8 cellular contexts compared by ENCODE assay signal in the genomic region with DNA sequence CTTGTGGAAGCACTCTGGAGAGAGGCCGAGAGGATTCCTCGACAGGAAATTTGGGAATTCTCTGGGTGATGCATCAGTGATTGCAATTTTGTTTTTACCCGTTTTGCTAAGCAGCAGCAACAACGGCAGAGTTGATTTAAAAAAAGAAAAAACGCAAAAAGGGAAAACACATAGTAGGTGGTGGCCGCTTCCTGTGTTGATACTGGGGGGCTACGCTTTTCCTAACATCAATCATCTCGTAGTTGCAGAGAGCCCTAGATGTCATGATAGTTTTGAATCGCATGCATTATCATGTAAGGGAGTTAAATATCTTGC. TPM values are rescaled to one million over a fixed set of nuclear protein-coding genes. Genes with fewer than 3 reads are reported as not detected.
DNase-seq lines count a peak whose midpoint lies in the region; ATAC-seq and TF ChIP-seq lines count a peak whose summit lies in the region.

No MANE protein-coding gene starts in this region.

- H3K27ac ChIP-seq in cardiac muscle cell (no peak overlapping the region), mesendoderm (ENCODE audit: low read depth, low read length) (peak overlapping the region; percentile 11), uterus (peak overlapping the region; percentile 98)

- H3K4me1 ChIP-seq in cardiac muscle cell (ENCODE audit: low read depth) (no peaks in the 10 kb centered on the region), mesendoderm (ENCODE audit: control insufficient read depth, low read depth, low read length) (peaks cover 2% of the 10 kb centered on the region), uterus (no peaks in the 10 kb centered on the region)

- no peak overlapping the region for H4K8ac ChIP-seq in mesendoderm (ENCODE audit: low read depth, low read length)

- H3K9me3 ChIP-seq in cardiac muscle cell (ENCODE audit: low read depth) (no peaks in the 10 kb centered on the region), uterus (no peaks in the 10 kb centered on the region)

- H4K5ac ChIP-seq in mesendoderm (ENCODE audit: low read length): peak overlapping the region; percentile 44

- H3K9me3 Mint-ChIP-seq in brain: peaks cover 0 to 8% (median 2%) of the 10 kb centered on the region in 5 experiments

- H2BK15ac ChIP-seq in mesendoderm (replicated peaks; ENCODE audit: low read depth): no peak overlapping the region

- no peaks in the 10 kb centered on the region for H3K27me3 ChIP-seq in cardiac muscle cell
- H3K27me3 ChIP-seq in mesendoderm (ENCODE audit: insufficient read depth, low read length, poor library complexity): no peaks in the 10 kb centered on the region
- H3K27me3 ChIP-seq in uterus: no peaks in the 10 kb centered on the region

- no peaks in the 10 kb centered on the region for H3K36me3 Mint-ChIP-seq in brain

- H2AK5ac ChIP-seq in mesendoderm (ENCODE audit: low read length): no peak overlapping the region

- DNase-seq in cardiac muscle cell (ENCODE audit: low read depth in 1 of 2, low spot score in 1 of 2) (no peak), Right ventricle myocardium superior (no peak), mesendoderm (no peak), uterus (no peak), cerebellar cortex (ENCODE audit: low spot score) (no peak), midbrain (lab: John Stamatoyannopoulos, UW) (no peak), posterior vena cava (ENCODE audit: low spot score) (no peak)

- WGBS in mesendoderm (ENCODE audit: extremely low coverage, insufficient coverage, low lambda C conversion rate): no CpG with 5 or more reads among the region's 9 CpGs

- peak overlapping the region; percentile 34 for H3K4me3 ChIP-seq in cardiac muscle cell
- H3K4me3 ChIP-seq in mesendoderm (ENCODE audit: low read length): peak overlapping the region; percentile 62
- H3K4me3 ChIP-seq in uterus: peak overlapping the region; percentile 55 to 95

- H3K4ac ChIP-seq in mesendoderm (ENCODE audit: low read depth, low read length): no peak overlapping the region

- peak overlapping the region; percentile 83 to 93 (median 88) for H3K4me3 Mint-ChIP-seq in brain

- H3K27me3 Mint-ChIP-seq in brain: peaks cover 11% of the 10 kb centered on the region

- H3K56ac ChIP-seq in mesendoderm (ENCODE audit: low read length): peak overlapping the region; percentile 89

- no peak overlapping the region for H3K23ac ChIP-seq in mesendoderm (ENCODE audit: low read length)

- H3K36me3 ChIP-seq in cardiac muscle cell: no peaks in the 10 kb centered on the region
- H3K36me3 ChIP-seq in mesendoderm (ENCODE audit: control insufficient read depth, insufficient read depth, low read length): no peaks in the 10 kb centered on the region
- no peaks in the 10 kb centered on the region for H3K36me3 ChIP-seq in uterus

- peak overlapping the region; percentile 74 for H3K4me2 ChIP-seq in mesendoderm (ENCODE audit: low read length)

- H3K79me1 ChIP-seq in mesendoderm (ENCODE audit: low read length): no peaks in the 10 kb centered on the region

- H2BK120ac ChIP-seq in mesendoderm (ENCODE audit: low read depth, low read length): no peak overlapping the region

- peak overlapping the region; percentile 73 for H3K9ac ChIP-seq in mesendoderm (ENCODE audit: low read length)

- peak overlapping the region; percentile 45 for H3K18ac ChIP-seq in mesendoderm (ENCODE audit: low read length)

- H3K27ac Mint-ChIP-seq in brain: peak overlapping the region; percentile 83 to 96 (median 90)

- intact Hi-C loops in Right ventricle myocardium superior (cut with DNase I): no loop called here
- intact Hi-C loops in uterus (cut with DNase I; ENCODE audit: low total_unique reads): no loop called here
- intact Hi-C loops in posterior vena cava (cut with DNase I): no loop called here

- no peaks in the 10 kb centered on the region for H3K79me2 ChIP-seq in mesendoderm (ENCODE audit: control insufficient read depth, insufficient read depth, low read length)

- TF ChIP-seq CTCF in cardiac muscle cell (IDR thresholded peaks at IDR 0.05; ENCODE audit: low read depth, low read length) (no peak), brain (conservative IDR thresholded peaks at IDR 0.05) (no peak), uterus (IDR thresholded peaks at IDR 0.05) (no peak)

- ATAC-seq in Right ventricle myocardium superior (ENCODE audit: poor library complexity): no peak

- H2BK5ac ChIP-seq in mesendoderm (ENCODE audit: low read length): no peak overlapping the region

- peaks cover 23% of the 10 kb centered on the region for H3K4me1 Mint-ChIP-seq in brain

- TF ChIP-seq POLR2A in uterus (IDR thresholded peaks at IDR 0.05): no peak

RNA-seq across cellular contexts. Expression of a gene that starts 0.3 kb away (rescaled TPM):
- total RNA-seq in cardiac muscle cell: 0.39 and 1.4 TPM in 2 replicates
- polyA plus RNA-seq in cardiac muscle cell: 0.10 and 1.4 TPM in 2 replicates
- total RNA-seq in Right ventricle myocardium superior: 1.6 TPM
- polyA plus RNA-seq in brain (ENCODE audit: insufficient read depth, low read depth, low replicate concordance): 1.1 TPM
- 2.3 TPM for polyA plus RNA-seq in mesendoderm (2013, experiment 1 of 2)
- 2.4 TPM for polyA plus RNA-seq in mesendoderm (2013, experiment 2 of 2)
- 10 to 100 TPM in 2 of 4 donors, 1 to 10 TPM in 2; 1.0 to 18.5 (median 8.3) TPM for total RNA-seq in uterus
- 1 to 10 TPM; 5.0 to 8.5 TPM for total RNA-seq in posterior vena cava

RNA-seq across cellular contexts. Expression of a gene that starts 27.5 kb away (rescaled TPM):
- total RNA-seq in cardiac muscle cell: 0.24 TPM in 1 of 2 replicates, not detected in the other
- polyA plus RNA-seq in cardiac muscle cell: 0.18 and 1.2 TPM in 2 replicates
- total RNA-seq in Right ventricle myocardium superior: 3.6 TPM
- 1.3 TPM for polyA plus RNA-seq in brain (ENCODE audit: insufficient read depth, low read depth, low replicate concordance)
- 6.7 TPM for polyA plus RNA-seq in mesendoderm (2013, experiment 1 of 2)
- 6.7 TPM for polyA plus RNA-seq in mesendoderm (2013, experiment 2 of 2)
- total RNA-seq in uterus: 10 to 100 TPM in 3 of 4 donors, 1 to 10 TPM in 1; 4.6 to 22.4 (median 17.0) TPM
- total RNA-seq in posterior vena cava: 10 to 100 TPM; 11.5 to 12.0 TPM
